Comparison of ENCODE assay signal across 16 cellular contexts in the genomic region with DNA sequence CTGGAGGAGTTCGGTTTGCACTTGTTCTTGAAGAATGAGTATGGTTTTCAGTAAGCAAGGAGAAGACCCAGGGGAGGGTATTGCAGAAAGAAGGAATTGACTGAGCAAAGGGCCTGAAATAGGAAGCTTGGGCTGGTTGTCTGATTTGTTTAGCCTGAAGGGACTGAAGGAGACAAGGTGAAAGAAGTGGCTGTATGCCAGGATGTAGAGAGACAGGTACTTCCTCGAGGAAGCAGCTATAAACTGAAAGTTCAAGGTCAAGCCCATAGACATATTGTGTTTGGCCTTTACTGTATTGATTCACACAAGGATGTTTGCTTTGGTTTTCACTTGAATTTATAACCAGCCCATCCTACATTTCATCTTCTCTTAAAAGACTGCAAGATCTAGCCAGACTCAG.
"Had no signal": no experiment of that assay in that cellular context is flagged by ENCODE, and none has a peak within 500 bp of the region (broad histone marks: within the 10 kb centered on the region; RNA-seq: fewer than 3 reads in every experiment).

No MANE protein-coding gene starts in this region.

- H3K27me3 ChIP-seq: tibial nerve had no signal

- H3K27ac ChIP-seq: tibial nerve had no signal

- H3K4me1 Mint-ChIP-seq: WTC11 had no signal

- DNase-seq: activated CD4-positive, alpha-beta T cell treated with anti-CD3 and anti-CD28 coated beads, Interleukin-2, amount 50 U/mL, for 4 hours; activated naive CD4-positive, alpha-beta T cell; activated T-cell treated with anti-CD3 and anti-CD28 coated beads for 4 hours; islet precursor cell; mammary epithelial cell; nephron progenitor cell; occipital lobe; stimulated activated CD4-positive, alpha-beta T cell treated with anti-CD3 and anti-CD28 coated beads, Interleukin-2, amount 100 ng/mL, for 48 hours; stimulated activated naive CD4-positive, alpha-beta T cell; substantia nigra had no signal

- H3K36me3 ChIP-seq: tibial nerve had no signal

- H3K4me3 Mint-ChIP-seq: nephron progenitor cell, WTC11 had no signal

- H3K4me3 ChIP-seq: tibial nerve had no signal

- H3K27ac Mint-ChIP-seq: nephron progenitor cell, WTC11 had no signal

- H3K9me3 Mint-ChIP-seq: nephron progenitor cell, WTC11 had no signal

- FAIRE-seq: endometrium, TTC549 had no signal

- H3K9me3 ChIP-seq: tibial nerve had no signal

- ATAC-seq: esophagus mucosa, left lobe of liver, WTC11 had no signal

- H3K36me3 Mint-ChIP-seq: WTC11 had no signal
